In the genomic region with DNA sequence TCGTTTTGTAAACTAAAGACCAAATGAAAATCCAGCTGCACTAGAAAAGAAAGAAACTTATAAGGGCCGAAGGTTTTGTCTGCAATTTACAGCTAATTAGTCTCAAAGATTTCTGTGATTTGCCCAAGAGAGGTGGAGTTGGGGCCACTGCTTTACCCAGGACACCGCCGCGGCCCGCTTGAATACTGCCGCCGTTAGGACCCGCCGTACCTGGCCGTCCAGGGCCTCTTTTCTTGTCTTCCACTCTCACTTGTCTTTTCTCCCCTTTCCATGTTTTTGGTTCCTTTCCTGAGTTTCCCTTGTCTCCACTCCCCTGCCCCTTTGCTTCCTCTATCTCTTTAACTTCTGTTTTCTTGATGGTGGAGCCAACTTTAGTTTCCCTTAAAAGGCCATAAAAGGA, we compare ENCODE assay signal across 8 cellular contexts. TPM values are rescaled to one million over a fixed set of nuclear protein-coding genes. Genes with fewer than 3 reads are reported as not detected.
DNase-seq lines count a peak whose midpoint lies in the region; ATAC-seq, FAIRE-seq and TF ChIP-seq lines count a peak whose summit lies in the region.

No MANE protein-coding gene starts in this region.

- no peaks in the 10 kb centered on the region for H4K20me1 ChIP-seq in OCI-LY1 (ENCODE audit: insufficient read depth, low read length)

- peaks cover 13% of the 10 kb centered on the region for H3K36me3 ChIP-seq in OCI-LY1 (ENCODE audit: insufficient read depth, low read length)
- H3K36me3 ChIP-seq in bronchial epithelial cell (ENCODE audit: control insufficient read depth, insufficient read depth, low read length) = no peaks in the 10 kb centered on the region

- no peak overlapping the region for H2AFZ ChIP-seq in OCI-LY1 (ENCODE audit: low read length)

- H3K27ac Mint-ChIP-seq in activated CD4-positive, alpha-beta T cell treated with anti-CD3 and anti-CD28 coated beads for 36 hours = peak overlapping the region; percentile 99
- H3K27ac Mint-ChIP-seq in stimulated activated naive CD8-positive, alpha-beta T cell treated with anti-CD3 and anti-CD28 coated beads, Interleukin-15, Interleukin-2, amounts not matched to agents 100 ng/mL and 50 ng/mL, for 24 hours = peak overlapping the region; percentile 97

- no peak for TF ChIP-seq CTCF in OCI-LY1 (IDR thresholded peaks at IDR 0.05; ENCODE audit: low read length)
- no peak for TF ChIP-seq CTCF in bronchial epithelial cell (IDR thresholded peaks at IDR 0.05; ENCODE audit: insufficient read depth, low read length, severe bottlenecking)

- FAIRE-seq in bronchial epithelial cell (lab: Jason Lieb, UNC) = no peak

- H3K9ac ChIP-seq in OCI-LY1 (ENCODE audit: low read length) = peak overlapping the region; percentile 69

- POLR2A ChIA-PET in activated CD4-positive, alpha-beta T cell treated with anti-CD3 and anti-CD28 coated beads for 36 hours (lab: Charles Lee) = interaction anchor here (0.5 to 6.1 kb wide), 8 partner anchors 9 to 686 kb away, joined by 3 to 127 read pairs (median 4); a partner anchor contains a TSS

- H3F3A ChIP-seq in OCI-LY1 (ENCODE audit: insufficient read depth, low read length) = no peaks in the 10 kb centered on the region

- intact Hi-C loops in activated CD4-positive, alpha-beta T cell treated with anti-CD3 and anti-CD28 coated beads for 36 hours (cut with DNase I, micrococcal nuclease) = loop anchor here (1.0 to 10.0 kb wide), 8 partner anchors 15 to 1469 kb away; a partner anchor contains a TSS

- H3K4me3 Mint-ChIP-seq in activated CD4-positive, alpha-beta T cell treated with anti-CD3 and anti-CD28 coated beads for 36 hours = peak overlapping the region; percentile 94
- H3K4me3 Mint-ChIP-seq in stimulated activated naive CD8-positive, alpha-beta T cell treated with anti-CD3 and anti-CD28 coated beads, Interleukin-15, Interleukin-2, amounts not matched to agents 100 ng/mL and 50 ng/mL, for 24 hours = peak overlapping the region; percentile 95

- CTCF ChIA-PET in activated CD4-positive, alpha-beta T cell treated with anti-CD3 and anti-CD28 coated beads for 36 hours (lab: Charles Lee) = interaction anchor here (1.0 to 3.8 kb wide), 9 partner anchors 9 to 621 kb away, joined by 3 to 47 read pairs (median 5); a partner anchor contains a TSS

- DNase-seq in activated CD4-positive, alpha-beta T cell treated with anti-CD3 and anti-CD28 coated beads for 36 hours = peak; percentile 49
- DNase-seq in activated CD4-positive, alpha-beta T cell treated with anti-CD3 and anti-CD28 coated beads for 1 hour = no peak
- no peak for DNase-seq in bronchial epithelial cell (ENCODE audit: low read depth)
- peak; percentile 77 for DNase-seq in left kidney (ENCODE audit: low read depth, low spot score)

- peaks cover 18% of the 10 kb centered on the region for H3K4me1 ChIP-seq in OCI-LY1 (ENCODE audit: insufficient read depth, low read length, severe bottlenecking)

- H3K36me3 Mint-ChIP-seq in activated CD4-positive, alpha-beta T cell treated with anti-CD3 and anti-CD28 coated beads for 36 hours (ENCODE audit: low read depth) = peaks cover 34% of the 10 kb centered on the region
- H3K36me3 Mint-ChIP-seq in stimulated activated naive CD8-positive, alpha-beta T cell treated with anti-CD3 and anti-CD28 coated beads, Interleukin-15, Interleukin-2, amounts not matched to agents 100 ng/mL and 50 ng/mL, for 24 hours (ENCODE audit: low read depth) = peaks cover 29% of the 10 kb centered on the region

- H3K4me3 ChIP-seq in OCI-LY1 (ENCODE audit: low read depth, low read length, poor library complexity, severe bottlenecking) = peak overlapping the region; percentile 66
- H3K4me3 ChIP-seq in bronchial epithelial cell (ENCODE audit: low read depth, low read length) = peak overlapping the region; percentile 53

- H3K9me2 ChIP-seq in OCI-LY1 (ENCODE audit: low read depth, low read length) = no peaks in the 10 kb centered on the region

- H3K9me3 ChIP-seq in OCI-LY1 (ENCODE audit: low read length) = peaks cover 6% of the 10 kb centered on the region

- H3K9me3 Mint-ChIP-seq in activated CD4-positive, alpha-beta T cell treated with anti-CD3 and anti-CD28 coated beads for 36 hours (ENCODE audit: low read depth) = peaks cover 3% of the 10 kb centered on the region
- H3K9me3 Mint-ChIP-seq in stimulated activated naive CD8-positive, alpha-beta T cell treated with anti-CD3 and anti-CD28 coated beads, Interleukin-15, Interleukin-2, amounts not matched to agents 100 ng/mL and 50 ng/mL, for 24 hours = peaks cover 4% of the 10 kb centered on the region

- no peaks in the 10 kb centered on the region for H3K27me3 Mint-ChIP-seq in activated CD4-positive, alpha-beta T cell treated with anti-CD3 and anti-CD28 coated beads for 36 hours
- no peaks in the 10 kb centered on the region for H3K27me3 Mint-ChIP-seq in stimulated activated naive CD8-positive, alpha-beta T cell treated with anti-CD3 and anti-CD28 coated beads, Interleukin-15, Interleukin-2, amounts not matched to agents 100 ng/mL and 50 ng/mL, for 24 hours

- ATAC-seq in activated CD4-positive, alpha-beta T cell treated with anti-CD3 and anti-CD28 coated beads for 36 hours = no peak
- ATAC-seq in HG02981 (IDR thresholded peaks at IDR 0.05; ENCODE audit: unreplicated experiment) (no peak), GM21367 (IDR thresholded peaks at IDR 0.05; ENCODE audit: unreplicated experiment) (no peak)

- H3K4me2 ChIP-seq in OCI-LY1 (ENCODE audit: low read length) = peak overlapping the region; percentile 93

- peak overlapping the region; percentile 69 for H3K27ac ChIP-seq in OCI-LY1 (ENCODE audit: low read depth, low read length, poor library complexity, severe bottlenecking)

- peaks cover 25% of the 10 kb centered on the region for H3K79me2 ChIP-seq in OCI-LY1 (ENCODE audit: insufficient read depth, low read length)

- peaks cover 20% of the 10 kb centered on the region for H3K4me1 Mint-ChIP-seq in activated CD4-positive, alpha-beta T cell treated with anti-CD3 and anti-CD28 coated beads for 36 hours
- peaks cover 38% of the 10 kb centered on the region for H3K4me1 Mint-ChIP-seq in stimulated activated naive CD8-positive, alpha-beta T cell treated with anti-CD3 and anti-CD28 coated beads, Interleukin-15, Interleukin-2, amounts not matched to agents 100 ng/mL and 50 ng/mL, for 24 hours (ENCODE audit: low read depth)

- H3K27me3 ChIP-seq in OCI-LY1 (ENCODE audit: insufficient read depth, low read length) (no peaks in the 10 kb centered on the region), bronchial epithelial cell (ENCODE audit: control insufficient read depth, insufficient read depth, low read length) (no peaks in the 10 kb centered on the region)

RNA-seq across cellular contexts. Expression of a gene that starts 15.7 kb away (rescaled TPM):
- total RNA-seq in activated CD4-positive, alpha-beta T cell treated with anti-CD3 and anti-CD28 coated beads for 36 hours = 100 to 1,000 TPM; 163 to 215 TPM
- total RNA-seq in bronchial epithelial cell = 107 and 150 TPM in 2 replicates

Comparison
In these comparisons a context has a peak if more than half of its experiments do, and no peak if none do; other contexts are left out.
1. DNase-seq: peak in activated CD4-positive, alpha-beta T cell treated with anti-CD3 and anti-CD28 coated beads for 36 hours (single experiment) and left kidney (single experiment); none in activated CD4-positive, alpha-beta T cell treated with anti-CD3 and anti-CD28 coated beads for 1 hour (single experiment) and bronchial epithelial cell (single experiment).